9 cellular contexts compared by ENCODE assay signal in genomic region chr2:101706819-101707177, GRCh38. TPM values are rescaled to one million over a fixed set of nuclear protein-coding genes. Genes with fewer than 3 reads are reported as not detected.
DNase-seq lines count a peak whose midpoint lies in the region; ATAC-seq and TF ChIP-seq lines count a peak whose summit lies in the region.
"Had no signal": no experiment of that assay in that cellular context is flagged by ENCODE, and none has a peak within 500 bp of the region (broad histone marks: within the 10 kb centered on the region; RNA-seq: fewer than 3 reads in every experiment).

No MANE protein-coding gene starts in this region.

- BruUV-seq in PC-9 (replicated peaks; lab: Mats Ljungman, UMichigan) = no TSS peak

- H3K9me3 Mint-ChIP-seq in nephron progenitor cell = peaks cover 22% of the 10 kb centered on the region

- H3K4me1 ChIP-seq in PC-9 (replicated peaks; ENCODE audit: insufficient read depth) (peaks cover 55% of the 10 kb centered on the region), heart left ventricle (peaks cover 13 to 92% (median 77%) of the 10 kb centered on the region in 12 donors)

- H3K36me3 ChIP-seq in PC-9 (ENCODE audit: low read depth) (peaks cover 45% of the 10 kb centered on the region), heart left ventricle (peaks cover 0 to 5% (median 0%) of the 10 kb centered on the region in 9 donors)

- CTCF ChIA-PET in PC-9 (lab: Charles Lee) = no interaction called here

- H3K27me3 ChIP-seq in PC-9 (ENCODE audit: insufficient read depth, low read depth) (no peaks in the 10 kb centered on the region), heart left ventricle (no peaks in the 10 kb centered on the region)

- 0 out of 2 replicates have a peak overlapping the region, but pooled peaks have one; percentile 13 for H3K4me2 ChIP-seq in PC-9

- H3K4me1 Mint-ChIP-seq in nephron progenitor cell = peaks cover 44% of the 10 kb centered on the region

- DNase-seq in PC-9 (no peak), nephron progenitor cell (no peak), AG08395 (ENCODE audit: low spot score) (no peak), heart left ventricle (no peak), AG20443 (ENCODE audit: low spot score) (no peak)
- DNase-seq: left cardiac atrium, NCI-H1048 had no signal

- peaks cover 58% of the 10 kb centered on the region for H3K36me3 Mint-ChIP-seq in nephron progenitor cell (ENCODE audit: low read depth)

- peaks cover 2% of the 10 kb centered on the region for H3K27me3 Mint-ChIP-seq in nephron progenitor cell (ENCODE audit: low read depth, poor library complexity)

- peaks cover 23% of the 10 kb centered on the region; the same call in 1 of the 2 replicates for H3F3A ChIP-seq in PC-9 (ENCODE audit: insufficient read depth, low read depth)

- peaks cover 72% of the 10 kb centered on the region for H4K20me1 ChIP-seq in PC-9 (ENCODE audit: insufficient read depth)

- no peak overlapping the region for H3K4me3 Mint-ChIP-seq in nephron progenitor cell

- H3K79me2 ChIP-seq in PC-9 (ENCODE audit: low read depth) = peaks cover 99% of the 10 kb centered on the region

- no peaks in the 10 kb centered on the region for H3K9me3 ChIP-seq in PC-9 (ENCODE audit: insufficient read depth, low read depth)
- H3K9me3 ChIP-seq in heart left ventricle = no peaks in the 10 kb centered on the region

- no peak for TF ChIP-seq POLR2A in heart left ventricle (IDR thresholded peaks at IDR 0.05)

- H3K27ac ChIP-seq in PC-9 (no peak overlapping the region), heart left ventricle (peak overlapping the region in 1 of 12 donors; percentile 33)

- ATAC-seq in GM19023 (IDR thresholded peaks at IDR 0.05; ENCODE audit: unreplicated experiment) = peak; percentile 59
- peak; percentile 55 for ATAC-seq in HG02588 (IDR thresholded peaks at IDR 0.05; ENCODE audit: unreplicated experiment)
- ATAC-seq in heart left ventricle = no peak
- ATAC-seq: left cardiac atrium had no signal

- POLR2A ChIA-PET in PC-9 (lab: Charles Lee; ENCODE audit: unreplicated experiment) = no interaction called here

- peak overlapping the region; percentile 65 for H3K27ac Mint-ChIP-seq in nephron progenitor cell

- no peak overlapping the region for H3K4me3 ChIP-seq in PC-9
- H3K4me3 ChIP-seq in heart left ventricle = no peak overlapping the region

- TF ChIP-seq CTCF in PC-9 (conservative IDR thresholded peaks at IDR 0.05) = no peak
- TF ChIP-seq CTCF in nephron progenitor cell (IDR thresholded peaks at IDR 0.05) = no peak
- TF ChIP-seq CTCF in heart left ventricle (IDR thresholded peaks at IDR 0.05) = no peak

- intact Hi-C loops in PC-9 (cut with micrococcal nuclease; ENCODE audit: unreplicated experiment) = no loop called here
- intact Hi-C loops in heart left ventricle (cut with DNase I) = loop anchor here in 4 of 10 donors (5.0 to 10.0 kb wide), 3 partner anchors 46 to 58 kb away; no protein-coding TSS in a partner anchor

- WGBS in heart left ventricle, 4 donors = 32 to 54% (median 43%) methylated on average over 1 of the region's 1 CpG

- no peaks in the 10 kb centered on the region for H3K9me2 ChIP-seq in PC-9 (ENCODE audit: insufficient read depth)

- no peak overlapping the region for H2AFZ ChIP-seq in PC-9

RNA-seq across cellular contexts. Expression of gene MAP4K4, which starts 9.3 kb away (rescaled TPM):
- total RNA-seq in PC-9 (2021) (100 and 129 TPM in 2 replicates), heart left ventricle (100 to 1,000 TPM in 6 of 9 donors, 10 to 100 TPM in 3; 65.3 to 146 (median 114) TPM)
- 100 to 1,000 TPM in 1 of 2 donors, 10 to 100 TPM in 1; 52.7 to 192 TPM for polyA plus RNA-seq in heart left ventricle

Comparison
In these comparisons a context has a peak if more than half of its experiments do, and no peak if none do; other contexts are left out.
1. ATAC-seq: peak in GM19023 (single experiment) and HG02588 (single experiment); none in heart left ventricle (0 of 4).